In genomic region chr21:15037894-15038293, GRCh38 we compare ENCODE assay signal across 26 cellular contexts.
"Had no signal": no experiment of that assay in that cellular context is flagged by ENCODE, and none has a peak within 500 bp of the region (broad histone marks: within the 10 kb centered on the region; RNA-seq: fewer than 3 reads in every experiment).

No MANE protein-coding gene starts in this region.

- DNase-seq: dorsolateral prefrontal cortex; effector CD4-positive, alpha-beta T cell; foreskin fibroblast; gastrocnemius medialis; head of caudate nucleus; kidney; left lung; mesenchymal stem cell; naive thymus-derived CD8-positive, alpha-beta T cell; nephron progenitor cell; nucleus accumbens; posterior cingulate gyrus; retina; right lobe of liver; small intestine; stimulated activated CD4-positive, alpha-beta T cell treated with anti-CD3 and anti-CD28 coated beads, Interleukin-15, amount 100 ng/mL, for 24 hours; stimulated activated CD4-positive, alpha-beta T cell treated with anti-CD3 and anti-CD28 coated beads, Interleukin-4, amount 100 ng/mL, for 1 hour; stimulated activated CD8-positive, alpha-beta memory T cell treated with anti-CD3 and anti-CD28 coated beads, Interleukin-4, amount 100 ng/mL, for 48 hours; stimulated activated naive CD4-positive, alpha-beta T cell; stimulated activated naive CD8-positive, alpha-beta T cell treated with anti-CD3 and anti-CD28 coated beads, Interleukin-15, amount 100 ng/mL, for 72 hours; transverse colon; upper lobe of right lung; uterus had no signal

- H3K27me3 ChIP-seq: dorsolateral prefrontal cortex, gastrocnemius medialis, left lung, right lobe of liver, suprapubic skin, transverse colon, upper lobe of right lung, uterus had no signal

- H3K4me3 ChIP-seq: dorsolateral prefrontal cortex, gastrocnemius medialis, left lung, right lobe of liver, suprapubic skin, transverse colon, upper lobe of right lung, uterus had no signal

- H3K9me3 ChIP-seq: gastrocnemius medialis, left lung, right lobe of liver, suprapubic skin, transverse colon, upper lobe of right lung, uterus had no signal

- ATAC-seq: esophagus mucosa; gastrocnemius medialis; left lung; naive thymus-derived CD8-positive, alpha-beta T cell; right lobe of liver; stimulated activated naive CD8-positive, alpha-beta T cell treated with anti-CD3 and anti-CD28 coated beads, Interleukin-15, amount 100 ng/mL, for 72 hours; upper lobe of right lung had no signal

- H3K27ac ChIP-seq: dorsolateral prefrontal cortex, epithelial cell of prostate, gastrocnemius medialis, left lung, right lobe of liver, suprapubic skin, upper lobe of right lung, uterus had no signal

- H3K36me3 ChIP-seq: left lung, right lobe of liver, suprapubic skin, upper lobe of right lung, uterus had no signal

- FAIRE-seq: kidney had no signal
